Comparison of ENCODE assay signal across 9 cellular contexts in genomic region chr17:61498595-61498994, GRCh38. TPM values are rescaled to one million over a fixed set of nuclear protein-coding genes. Genes with fewer than 3 reads are reported as not detected.
"Had no signal": no experiment of that assay in that cellular context is flagged by ENCODE, and none has a peak within 500 bp of the region (broad histone marks: within the 10 kb centered on the region; RNA-seq: fewer than 3 reads in every experiment).

No MANE protein-coding gene starts in this region.

- H3K27ac Mint-ChIP-seq: GM23338 had no signal

- DNase-seq: H7, IMR-90, KG1 had no signal

- ATAC-seq: GM23338, K562 had no signal

- H3K4me2 ChIP-seq: GM23338 had no signal

- H2AFZ ChIP-seq: GM23338 had no signal

- H3K4me3 Mint-ChIP-seq: GM23338 had no signal

- H3K9me3 ChIP-seq: HAP-1 had no signal

- H3K9me3 Mint-ChIP-seq: GM23338 had no signal

- H3K4me3 ChIP-seq: GM23338, HAP-1, K562 had no signal

- H3K27ac ChIP-seq: HL-60 had no signal

- H3K36me3 ChIP-seq: HAP-1 had no signal

RNA-seq across cellular contexts. Expression of gene TBX4, which starts 46.4 kb away (rescaled TPM):
- total RNA-seq: GM23338, H4, H7, HT1080, IMR-90, K562 had no signal
- polyA plus RNA-seq: GM23338, K562 had no signal
